ENCODE assay signal across 17 cellular contexts in genomic region chr17:78751447-78752067, GRCh38. TPM values are rescaled to one million over a fixed set of nuclear protein-coding genes. Genes with fewer than 3 reads are reported as not detected.
DNase-seq lines count a peak whose midpoint lies in the region; ATAC-seq and TF ChIP-seq lines count a peak whose summit lies in the region.
"Had no signal": no experiment of that assay in that cellular context is flagged by ENCODE, and none has a peak within 500 bp of the region (broad histone marks: within the 10 kb centered on the region; RNA-seq: fewer than 3 reads in every experiment).

No MANE protein-coding gene starts in this region.

- no peak overlapping the region for H3K4me3 ChIP-seq in effector memory CD4-positive, alpha-beta T cell (ENCODE audit: insufficient read depth, low read depth, low read length, poor library complexity, severe bottlenecking)
- no peak overlapping the region for H3K4me3 ChIP-seq in sigmoid colon
- H3K4me3 ChIP-seq: vagina had no signal

- POLR2A ChIA-PET in activated CD4-positive, alpha-beta T cell treated with anti-CD3 and anti-CD28 coated beads, Interleukin-2, amount 10 ng/mL, durations not matched to agents 7 days and 5 days (lab: Charles Lee), result no interaction called here
- POLR2A ChIA-PET in T-cell (lab: Charles Lee), result interaction anchor here (0.5 to 1.2 kb wide), 3 partner anchors 15 to 29 kb away, joined by 3 to 6 read pairs (median 5); no protein-coding TSS in a partner anchor

- TF ChIP-seq CTCF in sigmoid colon (IDR thresholded peaks at IDR 0.05), result no peak

- H3K4me1 Mint-ChIP-seq in activated CD4-positive, alpha-beta T cell treated with anti-CD3 and anti-CD28 coated beads, Interleukin-2, amount 10 ng/mL, durations not matched to agents 7 days and 5 days, result peaks cover 88% of the 10 kb centered on the region
- peaks cover 90 to 94% (median 92%) of the 10 kb centered on the region in 3 donors for H3K4me1 Mint-ChIP-seq in T-cell
- H3K4me1 Mint-ChIP-seq in stimulated activated memory B cell treated with anti-CD40 and anti-IgM and Interleukin-4, amounts not matched to agents 10 μg/mL and 1 μg/mL and 100 μg/mL, for 72 hours, result peaks cover 83% of the 10 kb centered on the region

- 83 to 85% methylated on average over 13 of the region's 13 CpGs for WGBS in sigmoid colon, 2 donors

- peak overlapping the region; percentile 87 for H3K27ac ChIP-seq in effector memory CD4-positive, alpha-beta T cell (ENCODE audit: insufficient read depth, low read length, poor library complexity, severe bottlenecking)
- peak overlapping the region in 1 of 4 donors; percentile 21 for H3K27ac ChIP-seq in sigmoid colon
- H3K27ac ChIP-seq: vagina had no signal

- no peaks in the 10 kb centered on the region for H3K27me3 Mint-ChIP-seq in activated CD4-positive, alpha-beta T cell treated with anti-CD3 and anti-CD28 coated beads, Interleukin-2, amount 10 ng/mL, durations not matched to agents 7 days and 5 days
- no peaks in the 10 kb centered on the region for H3K27me3 Mint-ChIP-seq in T-cell
- H3K27me3 Mint-ChIP-seq in stimulated activated memory B cell treated with anti-CD40 and anti-IgM and Interleukin-4, amounts not matched to agents 10 μg/mL and 1 μg/mL and 100 μg/mL, for 72 hours, result no peaks in the 10 kb centered on the region

- no peaks in the 10 kb centered on the region for H3K36me3 ChIP-seq in effector memory CD4-positive, alpha-beta T cell (ENCODE audit: control insufficient read depth, insufficient read depth, low read length)
- H3K36me3 ChIP-seq in sigmoid colon, result no peaks in the 10 kb centered on the region
- H3K36me3 ChIP-seq: vagina had no signal

- peaks cover 94% of the 10 kb centered on the region for H3K4me1 ChIP-seq in effector memory CD4-positive, alpha-beta T cell (ENCODE audit: control insufficient read depth, insufficient read depth, low read length, poor library complexity, severe bottlenecking)
- H3K4me1 ChIP-seq in sigmoid colon, result peaks cover 0 to 24% (median 18%) of the 10 kb centered on the region in 4 donors

- H3K36me3 Mint-ChIP-seq in activated CD4-positive, alpha-beta T cell treated with anti-CD3 and anti-CD28 coated beads, Interleukin-2, amount 10 ng/mL, durations not matched to agents 7 days and 5 days (ENCODE audit: low read depth), result peaks cover 37% of the 10 kb centered on the region
- H3K36me3 Mint-ChIP-seq in T-cell, result peaks cover 10% of the 10 kb centered on the region
- peaks cover 6% of the 10 kb centered on the region for H3K36me3 Mint-ChIP-seq in stimulated activated memory B cell treated with anti-CD40 and anti-IgM and Interleukin-4, amounts not matched to agents 10 μg/mL and 1 μg/mL and 100 μg/mL, for 72 hours

- peak overlapping the region; percentile 88 for H3K27ac Mint-ChIP-seq in activated CD4-positive, alpha-beta T cell treated with anti-CD3 and anti-CD28 coated beads, Interleukin-2, amount 10 ng/mL, durations not matched to agents 7 days and 5 days
- H3K27ac Mint-ChIP-seq in T-cell, result peak overlapping the region; percentile 91
- peak overlapping the region; percentile 75 for H3K27ac Mint-ChIP-seq in stimulated activated memory B cell treated with anti-CD40 and anti-IgM and Interleukin-4, amounts not matched to agents 10 μg/mL and 1 μg/mL and 100 μg/mL, for 72 hours

- no peak overlapping the region for H3K4me3 Mint-ChIP-seq in activated CD4-positive, alpha-beta T cell treated with anti-CD3 and anti-CD28 coated beads, Interleukin-2, amount 10 ng/mL, durations not matched to agents 7 days and 5 days
- peak overlapping the region; percentile 37 to 83 (median 52) for H3K4me3 Mint-ChIP-seq in T-cell
- no peak overlapping the region for H3K4me3 Mint-ChIP-seq in stimulated activated memory B cell treated with anti-CD40 and anti-IgM and Interleukin-4, amounts not matched to agents 10 μg/mL and 1 μg/mL and 100 μg/mL, for 72 hours

- intact Hi-C loops in sigmoid colon (cut with DNase I), result no loop called here

- no peak for TF ChIP-seq POLR2A in sigmoid colon (IDR thresholded peaks at IDR 0.05)

- DNase-seq in activated CD4-positive, alpha-beta T cell treated with anti-CD3 and anti-CD28 coated beads, Interleukin-2, amount 10 ng/mL, durations not matched to agents 7 days and 5 days, result no peak
- no peak for DNase-seq in activated CD4-positive, alpha-beta T cell treated with anti-CD3 and anti-CD28 coated beads for 1 hour
- DNase-seq in T-cell, result no peak
- DNase-seq in effector memory CD4-positive, alpha-beta T cell, result no peak
- DNase-seq in sigmoid colon, result no peak
- no peak for DNase-seq in pons (ENCODE audit: low spot score)
- DNase-seq: ACHN; activated CD8-positive, alpha-beta memory T cell treated with anti-CD3 and anti-CD28 coated beads for 24 hours; amygdala; head of caudate nucleus; NCI-H2081 treated with DMSO at 0.1 percent for 48 hours; NCI-H774; stimulated activated CD8-positive, alpha-beta memory T cell treated with anti-CD3 and anti-CD28 coated beads, Interleukin-4, amount 100 ng/mL, for 48 hours; T1000 had no signal

- H3K27me3 ChIP-seq in effector memory CD4-positive, alpha-beta T cell (replicated peaks; ENCODE audit: control insufficient read depth, insufficient read depth, low read length, poor library complexity, severe bottlenecking), result no peaks in the 10 kb centered on the region
- no peaks in the 10 kb centered on the region for H3K27me3 ChIP-seq in sigmoid colon
- H3K27me3 ChIP-seq: vagina had no signal

- ATAC-seq in T-cell (replicated peaks in 1 of 4), result no peak
- ATAC-seq in stimulated activated memory B cell treated with anti-CD40 and anti-IgM and Interleukin-4, amounts not matched to agents 10 μg/mL and 1 μg/mL and 100 μg/mL, for 72 hours, result no peak
- no peak for ATAC-seq in HG03097 (IDR thresholded peaks at IDR 0.05; ENCODE audit: low FRiP score, unreplicated experiment)

- CTCF ChIA-PET in activated CD4-positive, alpha-beta T cell treated with anti-CD3 and anti-CD28 coated beads, Interleukin-2, amount 10 ng/mL, durations not matched to agents 7 days and 5 days (lab: Charles Lee), result no interaction called here
- CTCF ChIA-PET in T-cell (lab: Charles Lee), result interaction anchor here in 1 of 2 donors (1.0 kb wide), 1 partner anchor 29 kb away, joined by 3 read pairs; no protein-coding TSS in a partner anchor

- no peaks in the 10 kb centered on the region for H3K9me3 ChIP-seq in effector memory CD4-positive, alpha-beta T cell (ENCODE audit: control insufficient read depth, low read length)
- no peaks in the 10 kb centered on the region for H3K9me3 ChIP-seq in sigmoid colon
- H3K9me3 ChIP-seq: vagina had no signal

- TF ChIP-seq EP300 in sigmoid colon (IDR thresholded peaks at IDR 0.05), result no peak

- H3K9me3 Mint-ChIP-seq in activated CD4-positive, alpha-beta T cell treated with anti-CD3 and anti-CD28 coated beads, Interleukin-2, amount 10 ng/mL, durations not matched to agents 7 days and 5 days, result no peaks in the 10 kb centered on the region
- H3K9me3 Mint-ChIP-seq in T-cell, result no peaks in the 10 kb centered on the region
- H3K9me3 Mint-ChIP-seq in stimulated activated memory B cell treated with anti-CD40 and anti-IgM and Interleukin-4, amounts not matched to agents 10 μg/mL and 1 μg/mL and 100 μg/mL, for 72 hours, result no peaks in the 10 kb centered on the region

RNA-seq across cellular contexts. Expression of gene CYTH1, which starts 30.5 kb away (rescaled TPM):
- 100 to 1,000 TPM; 244 to 251 TPM for total RNA-seq in activated CD4-positive, alpha-beta T cell treated with anti-CD3 and anti-CD28 coated beads, Interleukin-2, amount 10 ng/mL, durations not matched to agents 7 days and 5 days
- 100 to 1,000 TPM; 357 to 509 (median 372) TPM for total RNA-seq in T-cell
- 10 to 100 TPM; 26.7 to 38.5 (median 35.2) TPM for total RNA-seq in sigmoid colon
- 10 to 100 TPM; 56.5 to 83.8 (median 64.3) TPM for polyA plus RNA-seq in sigmoid colon

Comparison
In these comparisons a context has a peak if more than half of its experiments do, and no peak if none do; other contexts are left out.
1. H3K4me3 Mint-ChIP-seq: peak in T-cell (3 of 3); none in activated CD4-positive, alpha-beta T cell treated with anti-CD3 and anti-CD28 coated beads, Interleukin-2, amount 10 ng/mL, durations not matched to agents 7 days and 5 days (single experiment) and stimulated activated memory B cell treated with anti-CD40 and anti-IgM and Interleukin-4, amounts not matched to agents 10 μg/mL and 1 μg/mL and 100 μg/mL, for 72 hours (single experiment).
2. RNA of gene CYTH1, which starts 30.5 kb away (total RNA-seq): 357 to 509 TPM in T-cell and 244 to 251 TPM in activated CD4-positive, alpha-beta T cell treated with anti-CD3 and anti-CD28 coated beads, Interleukin-2, amount 10 ng/mL, durations not matched to agents 7 days and 5 days; 26.7 to 38.5 TPM in sigmoid colon; every median in the first group is over 4 times any median in the second.
3. Peak in every context shown above with its lines, with median percentiles within 50 percentile points of each other: H3K27ac Mint-ChIP-seq.